ENCODE assay signal across 18 cellular contexts in genomic region chr12:32504626-32505025, GRCh38.
DNase-seq lines count a peak whose midpoint lies in the region; ATAC-seq and TF ChIP-seq lines count a peak whose summit lies in the region.
"Had no signal": no experiment of that assay in that cellular context is flagged by ENCODE, and none has a peak within 500 bp of the region (broad histone marks: within the 10 kb centered on the region; RNA-seq: fewer than 3 reads in every experiment).

No MANE protein-coding gene starts in this region.

- no peaks in the 10 kb centered on the region for H3K36me3 Mint-ChIP-seq in neural crest cell (ENCODE audit: low read depth)
- H3K36me3 Mint-ChIP-seq: memory B cell; naive thymus-derived CD4-positive, alpha-beta T cell had no signal

- H3K9ac ChIP-seq in endocrine pancreas (ENCODE audit: control insufficient read depth, insufficient read depth, low read length), result no peak overlapping the region

- peaks cover 21% of the 10 kb centered on the region for H3K4me1 ChIP-seq in endocrine pancreas (ENCODE audit: control insufficient read depth, insufficient read depth, low read length)
- peaks cover 53% of the 10 kb centered on the region for H3K4me1 ChIP-seq in suprapubic skin

- H3K27ac ChIP-seq in suprapubic skin, result no peak overlapping the region

- H3K27me3 ChIP-seq in endocrine pancreas (ENCODE audit: control insufficient read depth, insufficient read depth, low read length) (no peaks in the 10 kb centered on the region), suprapubic skin (no peaks in the 10 kb centered on the region)

- peak overlapping the region; percentile 91 for H3K4me3 Mint-ChIP-seq in neural crest cell
- H3K4me3 Mint-ChIP-seq: activated CD4-positive, alpha-beta T cell treated with anti-CD3 and anti-CD28 coated beads, Interleukin-2, amount 10 ng/mL, durations not matched to agents 24 days and 14 days; central memory CD8-positive, alpha-beta T cell; memory B cell; naive thymus-derived CD4-positive, alpha-beta T cell had no signal

- ATAC-seq in HG02981 (IDR thresholded peaks at IDR 0.05; ENCODE audit: unreplicated experiment) (no peak), GM18909 (IDR thresholded peaks at IDR 0.05; ENCODE audit: poor library complexity, unreplicated experiment) (no peak)
- ATAC-seq: naive thymus-derived CD4-positive, alpha-beta T cell had no signal

- no peaks in the 10 kb centered on the region for H3K27me3 Mint-ChIP-seq in neural crest cell (ENCODE audit: low read depth)

- no peak for TF ChIP-seq CTCF in NB4 (IDR thresholded peaks at IDR 0.05; ENCODE audit: low read depth, low read length)
- no peak for TF ChIP-seq CTCF in neural crest cell (conservative IDR thresholded peaks at IDR 0.05)
- TF ChIP-seq CTCF in suprapubic skin (IDR thresholded peaks at IDR 0.05), result no peak
- TF ChIP-seq CTCF in GM13976 (IDR thresholded peaks at IDR 0.05; ENCODE audit: borderline replicate concordance, control extremely low read depth, extremely low read depth, insufficient read depth, missing control alignments), result no peak

- in situ Hi-C loops in GM13976 (cut with MboI; ENCODE audit: low sequenced_read_pairs, unreplicated experiment), result no loop called here

- no peak for DNase-seq in NB4 (ENCODE audit: low read depth)
- DNase-seq in neural crest cell (ENCODE audit: low read depth, low spot score), result no peak
- DNase-seq in suprapubic skin (ENCODE audit: low spot score in 2 of 2), result no peak
- no peak for DNase-seq in GM13976 (ENCODE audit: low spot score)
- DNase-seq: activated CD4-positive, alpha-beta T cell treated with anti-CD3 and anti-CD28 coated beads, Interleukin-2, amount 10 ng/mL, durations not matched to agents 24 days and 14 days; activated effector memory CD4-positive, alpha-beta T cell treated with anti-CD3 and anti-CD28 coated beads, Interleukin-2, amount 50 U/mL, for 16 hours; DND-41; effector memory CD4-positive, alpha-beta T cell; GOT3; kidney; naive thymus-derived CD4-positive, alpha-beta T cell; NCI-H69; T-helper 1 cell had no signal

- peaks cover 66% of the 10 kb centered on the region for H3K4me1 Mint-ChIP-seq in neural crest cell
- H3K4me1 Mint-ChIP-seq: activated CD4-positive, alpha-beta T cell treated with anti-CD3 and anti-CD28 coated beads, Interleukin-2, amount 10 ng/mL, durations not matched to agents 24 days and 14 days; central memory CD8-positive, alpha-beta T cell; memory B cell had no signal

- no peak overlapping the region for H3K27ac Mint-ChIP-seq in neural crest cell (ENCODE audit: unreplicated experiment)
- H3K27ac Mint-ChIP-seq: activated CD4-positive, alpha-beta T cell treated with anti-CD3 and anti-CD28 coated beads, Interleukin-2, amount 10 ng/mL, durations not matched to agents 24 days and 14 days; memory B cell; naive thymus-derived CD4-positive, alpha-beta T cell had no signal

- TF ChIP-seq EP300 in suprapubic skin (IDR thresholded peaks at IDR 0.05), result no peak

- 49% methylated on average over 3 of the region's 3 CpGs for WGBS in suprapubic skin

- TF ChIP-seq POLR2A in NB4 (IDR thresholded peaks at IDR 0.05; ENCODE audit: extremely low read depth, insufficient read length), result no peak
- no peak for TF ChIP-seq POLR2A in suprapubic skin (IDR thresholded peaks at IDR 0.05)

- H3K9me3 Mint-ChIP-seq in neural crest cell, result no peaks in the 10 kb centered on the region
- H3K9me3 Mint-ChIP-seq: activated CD4-positive, alpha-beta T cell treated with anti-CD3 and anti-CD28 coated beads, Interleukin-2, amount 10 ng/mL, durations not matched to agents 24 days and 14 days; central memory CD8-positive, alpha-beta T cell; memory B cell had no signal

- peak overlapping the region; percentile 76 for H3K4me3 ChIP-seq in NB4 (ENCODE audit: low read depth, low read length)
- H3K4me3 ChIP-seq in endocrine pancreas (ENCODE audit: control insufficient read depth, insufficient read depth, low read length), result peak overlapping the region; percentile 77
- H3K4me3 ChIP-seq in suprapubic skin, result peak overlapping the region; percentile 0

- no peaks in the 10 kb centered on the region for H3K9me3 ChIP-seq in endocrine pancreas (ENCODE audit: control insufficient read depth, low read length)
- H3K9me3 ChIP-seq in suprapubic skin, result no peaks in the 10 kb centered on the region

- H3K36me3 ChIP-seq in endocrine pancreas (ENCODE audit: control insufficient read depth, insufficient read depth, low read length), result no peaks in the 10 kb centered on the region
- H3K36me3 ChIP-seq in suprapubic skin, result no peaks in the 10 kb centered on the region

Comparison
In these comparisons a context has a peak if more than half of its experiments do, and no peak if none do; other contexts are left out.
1. H3K4me3 ChIP-seq: peak in every context shown above with its lines; median percentile 77 in endocrine pancreas; 76 in NB4; 0 in suprapubic skin.